In genomic region chr2:44559108-44559507, GRCh38 we compare ENCODE assay signal across 23 cellular contexts.
"Had no signal": no experiment of that assay in that cellular context is flagged by ENCODE, and none has a peak within 500 bp of the region (broad histone marks: within the 10 kb centered on the region; RNA-seq: fewer than 3 reads in every experiment).

No MANE protein-coding gene starts in this region.

- H3K27me3 ChIP-seq: dorsolateral prefrontal cortex, gastrocnemius medialis, neural progenitor cell, right atrium auricular region, sigmoid colon, suprapubic skin, thyroid gland had no signal

- H3K4me3 ChIP-seq: dorsolateral prefrontal cortex, gastrocnemius medialis, lower lobe of right lung, neural progenitor cell, prostate gland, right atrium auricular region, sigmoid colon, suprapubic skin, thyroid gland had no signal

- H3K9ac ChIP-seq: neural progenitor cell had no signal

- FAIRE-seq: colon, keratinocyte had no signal

- H3K36me3 Mint-ChIP-seq: neural progenitor cell; stimulated activated effector memory CD8-positive, alpha-beta T cell treated with anti-CD3 and anti-CD28 coated beads, Interleukin-12 subunit alpha, Interleukin-12 subunit beta, amount 100 ng/mL, for 72 hours had no signal

- H3K4me1 Mint-ChIP-seq: nephron; stimulated activated effector memory CD8-positive, alpha-beta T cell treated with anti-CD3 and anti-CD28 coated beads, Interleukin-12 subunit alpha, Interleukin-12 subunit beta, amount 100 ng/mL, for 72 hours had no signal

- H3K4me3 Mint-ChIP-seq: nephron; neural progenitor cell; stimulated activated effector memory CD8-positive, alpha-beta T cell treated with anti-CD3 and anti-CD28 coated beads, Interleukin-12 subunit alpha, Interleukin-12 subunit beta, amount 100 ng/mL, for 72 hours had no signal

- H3K4me2 ChIP-seq: neural progenitor cell had no signal

- H3K27ac Mint-ChIP-seq: nephron; neural progenitor cell; stimulated activated effector memory CD8-positive, alpha-beta T cell treated with anti-CD3 and anti-CD28 coated beads, Interleukin-12 subunit alpha, Interleukin-12 subunit beta, amount 100 ng/mL, for 72 hours had no signal

- H3K4me1 ChIP-seq: gastrocnemius medialis, lower lobe of right lung, prostate gland, right atrium auricular region, sigmoid colon, suprapubic skin, thyroid gland had no signal

- H3K36me3 ChIP-seq: gastrocnemius medialis, lower lobe of right lung, neural progenitor cell, prostate gland, right atrium auricular region, sigmoid colon, suprapubic skin, thyroid gland had no signal

- DNase-seq: dorsolateral prefrontal cortex; effector CD4-positive, alpha-beta T cell; foreskin fibroblast; gastrocnemius medialis; head of caudate nucleus; left ventricle myocardium superior; lower lobe of right lung; sigmoid colon; stimulated activated CD4-positive, alpha-beta T cell treated with anti-CD3 and anti-CD28 coated beads, Interleukin-2, amount 100 ng/mL, for 24 hours; stimulated activated CD4-positive, alpha-beta T cell treated with anti-CD3 and anti-CD28 coated beads, Interleukin-4, amount 100 ng/mL, for 24 hours; stimulated activated naive CD8-positive, alpha-beta T cell treated with anti-CD3 and anti-CD28 coated beads, Interleukin-15, Interleukin-2, amounts not matched to agents 100 U/mL and 50 U/mL, for 24 hours; thyroid gland; trophoblast cell had no signal

- H2AFZ ChIP-seq: neural progenitor cell had no signal

- H3K9me3 Mint-ChIP-seq: nephron; neural progenitor cell; stimulated activated effector memory CD8-positive, alpha-beta T cell treated with anti-CD3 and anti-CD28 coated beads, Interleukin-12 subunit alpha, Interleukin-12 subunit beta, amount 100 ng/mL, for 72 hours had no signal

- ATAC-seq: esophagus mucosa; gastrocnemius medialis; left ventricle myocardium superior; lower lobe of right lung; stimulated activated effector memory CD8-positive, alpha-beta T cell treated with anti-CD3 and anti-CD28 coated beads, Interleukin-12 subunit alpha, Interleukin-12 subunit beta, amount 100 ng/mL, for 72 hours; stimulated activated naive CD8-positive, alpha-beta T cell treated with anti-CD3 and anti-CD28 coated beads, Interleukin-15, Interleukin-2, amounts not matched to agents 100 U/mL and 50 U/mL, for 24 hours had no signal

- H3K9me3 ChIP-seq: gastrocnemius medialis, lower lobe of right lung, prostate gland, right atrium auricular region, sigmoid colon, suprapubic skin, thyroid gland had no signal

- H3K27ac ChIP-seq: dorsolateral prefrontal cortex, epithelial cell of prostate, gastrocnemius medialis, lower lobe of right lung, neural progenitor cell, prostate gland, right atrium auricular region, sigmoid colon, suprapubic skin, thyroid gland had no signal
